21 cellular contexts compared by ENCODE assay signal in genomic region chr10:71719042-71719441, GRCh38. TPM values are rescaled to one million over a fixed set of nuclear protein-coding genes. Genes with fewer than 3 reads are reported as not detected.
A peak's percentile ranks its signal among the peaks of the same experiment; 100 is the strongest.
DNase-seq lines count a peak whose midpoint lies in the region; ATAC-seq, FAIRE-seq and TF ChIP-seq lines count a peak whose summit lies in the region.
"Had no signal": no experiment of that assay in that cellular context is flagged by ENCODE, and none has a peak within 500 bp of the region (broad histone marks: within the 10 kb centered on the region; RNA-seq: fewer than 3 reads in every experiment).

No MANE protein-coding gene starts in this region.

- peak overlapping the region in 1 of 4 donors; percentile 8 for H3K27ac ChIP-seq in gastrocnemius medialis
- no peak overlapping the region for H3K27ac ChIP-seq in small intestine (ENCODE audit: low read depth in 1 of 2, low read length in 1 of 2)
- H3K27ac ChIP-seq: epithelial cell of prostate had no signal

- in situ Hi-C loops in gastrocnemius medialis (cut with MboI; ENCODE audit: low sequenced_read_pairs in 4 of 4): no loop called here

- intact Hi-C loops in left ventricle myocardium superior (cut with micrococcal nuclease) (no loop called here), gastrocnemius medialis (cut with DNase I; ENCODE audit: low total_unique reads) (no loop called here)

- no peak for FAIRE-seq in small intestine (lab: Jason Lieb, UNC)
- FAIRE-seq: A549, colon, GM18507 had no signal

- H3K27ac Mint-ChIP-seq in activated naive CD4-positive, alpha-beta T cell treated with anti-CD3 and anti-CD28 coated beads, Interleukin-2, amount 50 U/mL, for 72 hours: no peak overlapping the region
- no peak overlapping the region for H3K27ac Mint-ChIP-seq in endothelial cell (ENCODE audit: unreplicated experiment)
- H3K27ac Mint-ChIP-seq: activated T-helper 2 cell treated with anti-CD3 and anti-CD28 coated beads, Interferon-gamma antibody, Interleukin-2, Interleukin-4, amounts not matched to agents 10 μg/mL and 5 μg/mL and 100 μg/mL, durations not matched to agents 14 hours and 24 hours and 36 hours had no signal

- 63 to 74% (median 73%) methylated on average over 7 of the region's 7 CpGs for WGBS in small intestine, 3 donors

- no peak for TF ChIP-seq CTCF in gastrocnemius medialis (IDR thresholded peaks at IDR 0.05 in 4 of 5, conservative IDR thresholded peaks at IDR 0.05 in 1 of 5)
- no peak for TF ChIP-seq CTCF in endothelial cell (IDR thresholded peaks at IDR 0.05; ENCODE audit: unreplicated experiment)

- ATAC-seq in left ventricle myocardium superior: peak; percentile 64
- peak; percentile 40 to 51 for ATAC-seq in gastrocnemius medialis
- no peak for ATAC-seq in activated naive CD4-positive, alpha-beta T cell treated with anti-CD3 and anti-CD28 coated beads, Interleukin-2, amount 50 U/mL, for 72 hours
- ATAC-seq: A549; PC-3; stimulated activated naive CD8-positive, alpha-beta T cell treated with anti-CD3 and anti-CD28 coated beads, Interleukin-15, Interleukin-2, amounts not matched to agents 100 U/mL and 50 U/mL, for 24 hours had no signal

- peaks cover 14% of the 10 kb centered on the region for H3K4me1 Mint-ChIP-seq in endothelial cell (ENCODE audit: unreplicated experiment)

- H3K4me3 Mint-ChIP-seq in endothelial cell (ENCODE audit: unreplicated experiment): no peak overlapping the region

- TF ChIP-seq POLR2A in gastrocnemius medialis (IDR thresholded peaks at IDR 0.05): no peak

- H3K27me3 Mint-ChIP-seq in endothelial cell (ENCODE audit: unreplicated experiment): peaks cover 17% of the 10 kb centered on the region

- DNase-seq in AG08396 (ENCODE audit: low spot score): peak; percentile 65
- peak; percentile 11 for DNase-seq in astrocyte of the hippocampus (ENCODE audit: low read depth, low spot score)
- peak; percentile 64 for DNase-seq in left ventricle myocardium superior
- no peak for DNase-seq in gastrocnemius medialis
- DNase-seq in SIG-M5 treated with dmso at 0.1 percent for 504 hours (lab: John Stamatoyannopoulos, UW; ENCODE audit: unreplicated experiment): no peak
- DNase-seq in small intestine: no peak
- DNase-seq in activated naive CD4-positive, alpha-beta T cell treated with anti-CD3 and anti-CD28 coated beads, Interleukin-2, amount 50 U/mL, for 72 hours (ENCODE audit: low spot score in 2 of 2): no peak
- DNase-seq in endothelial cell (ENCODE audit: low spot score): no peak
- DNase-seq: Calu3; NCI-H1694 treated with DMSO at 0.1 percent for 48 hours; NCI-H526; PC-3; sigmoid colon; stimulated activated naive CD8-positive, alpha-beta T cell treated with anti-CD3 and anti-CD28 coated beads, Interleukin-15, Interleukin-2, amounts not matched to agents 100 U/mL and 50 U/mL, for 24 hours had no signal

- H3K27me3 ChIP-seq in gastrocnemius medialis: no peaks in the 10 kb centered on the region
- no peaks in the 10 kb centered on the region for H3K27me3 ChIP-seq in small intestine (ENCODE audit: control insufficient read depth in 2 of 2, insufficient read depth in 2 of 2, low read length in 2 of 2)
- H3K27me3 ChIP-seq: sigmoid colon had no signal

- no peaks in the 10 kb centered on the region for H3K36me3 ChIP-seq in gastrocnemius medialis
- no peaks in the 10 kb centered on the region for H3K36me3 ChIP-seq in small intestine (ENCODE audit: control insufficient read depth in 2 of 2, insufficient read depth in 2 of 2, low read length in 2 of 2)
- H3K36me3 ChIP-seq: sigmoid colon had no signal

- H3K4me1 ChIP-seq in gastrocnemius medialis (peaks cover 13 to 22% of the 10 kb centered on the region in 2 donors), small intestine (ENCODE audit: control insufficient read depth in 2 of 2, insufficient read depth in 1 of 2, low read depth in 1 of 2, low read length in 1 of 2) (peaks cover 0 to 4% of the 10 kb centered on the region in 2 donors)

- H3K4me3 ChIP-seq in gastrocnemius medialis (no peak overlapping the region), small intestine (ENCODE audit: low read depth in 1 of 2, low read length in 2 of 2) (no peak overlapping the region)
- H3K4me3 ChIP-seq: A549, sigmoid colon had no signal

- H3K9me3 ChIP-seq in gastrocnemius medialis (no peaks in the 10 kb centered on the region), small intestine (ENCODE audit: control insufficient read depth, low read depth) (no peaks in the 10 kb centered on the region)
- H3K9me3 ChIP-seq: A549, sigmoid colon had no signal

- H3K9me3 Mint-ChIP-seq in activated naive CD4-positive, alpha-beta T cell treated with anti-CD3 and anti-CD28 coated beads, Interleukin-2, amount 50 U/mL, for 72 hours: no peaks in the 10 kb centered on the region
- no peaks in the 10 kb centered on the region for H3K9me3 Mint-ChIP-seq in endothelial cell (ENCODE audit: unreplicated experiment)
- H3K9me3 Mint-ChIP-seq: activated T-helper 2 cell treated with anti-CD3 and anti-CD28 coated beads, Interferon-gamma antibody, Interleukin-2, Interleukin-4, amounts not matched to agents 10 μg/mL and 5 μg/mL and 100 μg/mL, durations not matched to agents 14 hours and 24 hours and 36 hours had no signal

- peaks cover 0 to 4% of the 10 kb centered on the region in 2 donors for H3K36me3 Mint-ChIP-seq in activated naive CD4-positive, alpha-beta T cell treated with anti-CD3 and anti-CD28 coated beads, Interleukin-2, amount 50 U/mL, for 72 hours
- H3K36me3 Mint-ChIP-seq in endothelial cell (ENCODE audit: low read depth, unreplicated experiment): peaks cover 3% of the 10 kb centered on the region

RNA-seq across cellular contexts. Expression of gene C10orf105, which starts 0.5 kb away (rescaled TPM):
- total RNA-seq in left ventricle myocardium superior (0.07 TPM), gastrocnemius medialis (not detected), endothelial cell (ENCODE audit: unreplicated experiment) (0.15 TPM)
- under 1 TPM in 1 of 3 donors, not detected in 2; 0.06 TPM for polyA plus RNA-seq in small intestine
- under 1 TPM; 0.45 to 0.68 TPM for total RNA-seq in activated naive CD4-positive, alpha-beta T cell treated with anti-CD3 and anti-CD28 coated beads, Interleukin-2, amount 50 U/mL, for 72 hours
- total RNA-seq: Calu3, HT1080, PC-3 had no signal
- polyA plus RNA-seq: A549 had no signal

RNA-seq across cellular contexts. Expression of gene VSIR, which starts 54.3 kb away (rescaled TPM):
- total RNA-seq in left ventricle myocardium superior (127 TPM), gastrocnemius medialis (10 to 100 TPM in 3 of 4 donors, 1 to 10 TPM in 1; 7.9 to 20.7 (median 16.9) TPM), endothelial cell (ENCODE audit: unreplicated experiment) (86.1 TPM)
- 10 to 100 TPM; 26.6 to 58.9 (median 49.6) TPM for polyA plus RNA-seq in small intestine
- 100 to 1,000 TPM in 1 of 2 donors, 10 to 100 TPM in 1; 54.5 to 126 TPM for total RNA-seq in activated naive CD4-positive, alpha-beta T cell treated with anti-CD3 and anti-CD28 coated beads, Interleukin-2, amount 50 U/mL, for 72 hours
- polyA plus RNA-seq: neural cell had no signal

Comparison
In these comparisons a context has a peak if more than half of its experiments do, and no peak if none do; other contexts are left out.
1. DNase-seq: peak in AG08396 (single experiment), astrocyte of the hippocampus (single experiment) and left ventricle myocardium superior (single experiment); none in gastrocnemius medialis (0 of 2), SIG-M5 treated with dmso at 0.1 percent for 504 hours (single experiment), small intestine (single experiment), activated naive CD4-positive, alpha-beta T cell treated with anti-CD3 and anti-CD28 coated beads, Interleukin-2, amount 50 U/mL, for 72 hours (0 of 2) and endothelial cell (single experiment).
2. ATAC-seq: peak in left ventricle myocardium superior (single experiment) and gastrocnemius medialis (2 of 2); none in activated naive CD4-positive, alpha-beta T cell treated with anti-CD3 and anti-CD28 coated beads, Interleukin-2, amount 50 U/mL, for 72 hours (0 of 2).